16 cellular contexts compared by ENCODE assay signal in genomic region chr16:84295203-84295850, GRCh38. TPM values are rescaled to one million over a fixed set of nuclear protein-coding genes. Genes with fewer than 3 reads are reported as not detected.
A peak's percentile ranks its signal among the peaks of the same experiment; 100 is the strongest.
DNase-seq lines count a peak whose midpoint lies in the region; ATAC-seq and TF ChIP-seq lines count a peak whose summit lies in the region.
"Had no signal": no experiment of that assay in that cellular context is flagged by ENCODE, and none has a peak within 500 bp of the region (broad histone marks: within the 10 kb centered on the region; RNA-seq: fewer than 3 reads in every experiment).

No MANE protein-coding gene starts in this region.

- ATAC-seq in PC-3 (no peak), psoas muscle (no peak), HG02973 (IDR thresholded peaks at IDR 0.05; ENCODE audit: unreplicated experiment) (no peak), GM21619 (IDR thresholded peaks at IDR 0.05; ENCODE audit: unreplicated experiment) (no peak)
- ATAC-seq: activated CD8-positive, alpha-beta T cell treated with anti-CD3 and anti-CD28 coated beads for 36 hours had no signal

- peak overlapping the region; percentile 63; the same call in 1 of the 2 replicates for H3K4me2 ChIP-seq in PC-3 (ENCODE audit: low read length)

- H2AFZ ChIP-seq in PC-3 (ENCODE audit: low read length): peak overlapping the region; percentile 68; the same call in 1 of the 2 replicates

- H3K79me2 ChIP-seq in PC-3 (ENCODE audit: low read length): no peaks in the 10 kb centered on the region

- WGBS in psoas muscle, 3 donors: 40 to 47% (median 42%) methylated on average over 14 of the region's 14 CpGs

- H3K36me3 ChIP-seq in PC-3 (ENCODE audit: low read depth, low read length) (no peaks in the 10 kb centered on the region), psoas muscle (ENCODE audit: insufficient read depth in 1 of 2, low read depth in 1 of 2) (no peaks in the 10 kb centered on the region)

- H3K9ac ChIP-seq in PC-3 (ENCODE audit: low read length): no peak overlapping the region

- intact Hi-C loops in PC-3 (cut with micrococcal nuclease): no loop called here
- intact Hi-C loops in psoas muscle (cut with DNase I): no loop called here

- no TSS peak for BruUV-seq in PC-3 (replicated peaks; lab: Mats Ljungman, UMichigan)

- H3F3A ChIP-seq in PC-3 (ENCODE audit: low read length, unreplicated experiment): no peaks in the 10 kb centered on the region

- H4K20me1 ChIP-seq in PC-3 (ENCODE audit: low read length): no peaks in the 10 kb centered on the region

- H3K4me1 ChIP-seq in PC-3 (ENCODE audit: insufficient read depth, low read length) (no peaks in the 10 kb centered on the region; the same call in 1 of the 2 replicates), psoas muscle (no peaks in the 10 kb centered on the region)

- H3K9me2 ChIP-seq in PC-3 (replicated peaks; ENCODE audit: low read length): no peaks in the 10 kb centered on the region

- CTCF ChIA-PET in PC-3 (lab: Charles Lee): no interaction called here

- no peak for DNase-seq in AG09309 (ENCODE audit: low read depth)
- DNase-seq in PC-3: no peak
- DNase-seq in foreskin fibroblast: peak in 1 of 2 donors; percentile 52
- no peak for DNase-seq in psoas muscle
- DNase-seq in SIG-M5 (lab: John Stamatoyannopoulos, UW): no peak
- no peak for DNase-seq in DMS79 (lab: John Stamatoyannopoulos, UW)
- DNase-seq: activated CD8-positive, alpha-beta T cell treated with anti-CD3 and anti-CD28 coated beads for 36 hours; activated gamma-delta T cell; GF-D8; naive B cell; NCI-H2171 had no signal

- TF ChIP-seq CTCF in AG09309 (IDR thresholded peaks at IDR 0.05; ENCODE audit: control insufficient read depth, insufficient read depth, low read depth, low read length, missing control alignments) (no peak), PC-3 (conservative IDR thresholded peaks at IDR 0.05; ENCODE audit: low read depth, low read length) (no peak), foreskin fibroblast (IDR thresholded peaks at IDR 0.05; ENCODE audit: low read depth, low read length) (no peak), psoas muscle (IDR thresholded peaks at IDR 0.05) (no peak)

- peak overlapping the region; percentile 18 for H3K4me3 ChIP-seq in AG09309 (ENCODE audit: control insufficient read depth, low read depth, low read length)
- no peak overlapping the region for H3K4me3 ChIP-seq in PC-3 (ENCODE audit: low read length)
- peak overlapping the region; percentile 33 to 34 for H3K4me3 ChIP-seq in foreskin fibroblast (ENCODE audit: low read depth in 1 of 2, low read length in 2 of 2)
- H3K4me3 ChIP-seq in psoas muscle: peak overlapping the region; percentile 51

- POLR2A ChIA-PET in PC-3 (lab: Charles Lee; ENCODE audit: unreplicated experiment): no interaction called here

- no peaks in the 10 kb centered on the region for H3K9me3 ChIP-seq in PC-3 (ENCODE audit: low read length)
- no peaks in the 10 kb centered on the region for H3K9me3 ChIP-seq in psoas muscle

- H3K27ac ChIP-seq in PC-3 (ENCODE audit: low read length) (no peak overlapping the region), psoas muscle (no peak overlapping the region)
- H3K27ac ChIP-seq: epithelial cell of prostate had no signal

- H3K27me3 ChIP-seq in PC-3 (ENCODE audit: low read length): peaks cover 8% of the 10 kb centered on the region; the same call in 1 of the 2 replicates
- H3K27me3 ChIP-seq in psoas muscle (ENCODE audit: insufficient read depth in 3 of 3, low read length in 2 of 3): peaks cover 0 to 44% (median 16%) of the 10 kb centered on the region in 3 donors

RNA-seq across cellular contexts. Expression of gene WFDC1, which starts 0.6 kb away (rescaled TPM):
- total RNA-seq in PC-3 (2014; rRNA removed) (0.15 TPM in 1 of 2 replicates, not detected in the other), psoas muscle (under 1 TPM in 3 of 4 donors, not detected in 1; 0.32 to 0.76 (median 0.40) TPM)
- 1 to 10 TPM in 1 of 3 donors, under 1 TPM in 2; 0.55 to 1.2 (median 0.90) TPM for polyA plus RNA-seq in psoas muscle
- total RNA-seq: activated CD8-positive, alpha-beta T cell treated with anti-CD3 and anti-CD28 coated beads for 36 hours; OCI-LY7 had no signal
- polyA plus RNA-seq: CD14-positive monocyte had no signal

RNA-seq across cellular contexts. Expression of gene KCNG4, which starts 55.5 kb away (rescaled TPM):
- total RNA-seq in PC-3 (2014; rRNA removed): 0.04 TPM in 1 of 2 replicates, not detected in the other
- under 1 TPM in 1 of 4 donors, not detected in 3; 0.10 TPM for total RNA-seq in psoas muscle
- polyA plus RNA-seq in psoas muscle: under 1 TPM in 1 of 3 donors, not detected in 2; 0.04 TPM
- total RNA-seq: activated CD8-positive, alpha-beta T cell treated with anti-CD3 and anti-CD28 coated beads for 36 hours; OCI-LY7 had no signal
- polyA plus RNA-seq: CD14-positive monocyte had no signal
